ENCODE assay signal across 1 cellular context in the genomic region with DNA sequence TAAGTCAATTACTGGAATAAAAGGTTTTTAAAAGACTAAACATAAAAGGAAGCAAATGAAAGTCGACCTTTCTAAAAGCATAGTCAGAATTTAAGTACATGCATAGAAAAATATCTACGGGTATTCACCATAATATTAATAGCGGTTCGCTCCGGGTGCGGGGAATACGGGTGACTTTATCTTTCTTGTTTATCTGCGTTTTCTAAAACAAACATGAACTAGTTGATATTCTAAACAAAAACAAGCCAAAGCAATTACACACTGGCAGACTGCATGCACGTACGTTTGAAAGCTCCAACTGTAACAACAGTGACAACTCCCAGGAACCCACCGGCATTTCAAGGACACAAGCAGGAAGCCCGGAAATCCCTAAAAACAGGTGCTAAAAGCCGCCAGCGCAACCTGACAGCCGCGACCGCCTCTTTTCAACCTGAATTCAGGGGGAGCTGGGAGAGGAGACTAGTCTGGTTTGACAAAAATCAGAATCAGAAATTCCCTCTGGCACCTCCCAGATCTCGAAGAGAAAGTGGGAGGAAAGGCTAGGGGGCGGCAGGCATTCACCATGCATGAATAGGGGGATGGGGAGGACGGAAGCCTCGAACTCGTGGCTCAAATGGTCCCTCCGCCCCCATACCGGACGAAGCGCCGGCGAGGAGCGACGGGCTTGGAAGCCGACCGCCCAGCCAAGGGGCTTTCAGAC.
TF ChIP-seq lines count a peak whose summit lies in the region.

No MANE protein-coding gene starts in this region.

TF ChIP-seq in GM12878, 131 proteins besides CTCF, POLR2A, EP300 and RAD21 (continued from another document):
- TF ChIP-seq WRNIP1 (IDR thresholded peaks at IDR 0.05; ENCODE audit: borderline replicate concordance, low read depth, low read length) = 0 out of 2 replicates have a peak, but pooled peaks have one; percentile 34
- 0 out of 2 replicates have a peak, but pooled peaks have one; percentile 14 for TF ChIP-seq NFIC (IDR thresholded peaks at IDR 0.05; ENCODE audit: low read depth, low read length)
- 0 out of 2 replicates have a peak, but pooled peaks have one; percentile 10 for TF ChIP-seq RUNX3 (IDR thresholded peaks at IDR 0.05; ENCODE audit: low read length)
- TF ChIP-seq, protein P1, sequence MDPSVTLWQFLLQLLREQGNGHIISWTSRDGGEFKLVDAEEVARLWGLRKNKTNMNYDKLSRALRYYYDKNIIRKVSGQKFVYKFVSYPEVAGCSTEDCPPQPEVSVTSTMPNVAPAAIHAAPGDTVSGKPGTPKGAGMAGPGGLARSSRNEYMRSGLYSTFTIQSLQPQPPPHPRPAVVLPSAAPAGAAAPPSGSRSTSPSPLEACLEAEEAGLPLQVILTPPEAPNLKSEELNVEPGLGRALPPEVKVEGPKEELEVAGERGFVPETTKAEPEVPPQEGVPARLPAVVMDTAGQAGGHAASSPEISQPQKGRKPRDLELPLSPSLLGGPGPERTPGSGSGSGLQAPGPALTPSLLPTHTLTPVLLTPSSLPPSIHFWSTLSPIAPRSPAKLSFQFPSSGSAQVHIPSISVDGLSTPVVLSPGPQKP (IDR thresholded peaks at IDR 0.05; ENCODE audit: low read depth, low read length) = 0 out of 2 replicates have a peak, but pooled peaks have one; percentile 31
- no peak for TF ChIP-seq CBFB (IDR thresholded peaks at IDR 0.05; ENCODE audit: low read depth)
- TF ChIP-seq CHD2 (IDR thresholded peaks at IDR 0.05; ENCODE audit: borderline replicate concordance, low read depth, low read length) = 0 out of 2 replicates have a peak, but pooled peaks have one; percentile 8
- peak; percentile 97; the same call in 1 of the 2 replicates for TF ChIP-seq CHD4 (IDR thresholded peaks at IDR 0.05)
- TF ChIP-seq, protein P2, sequence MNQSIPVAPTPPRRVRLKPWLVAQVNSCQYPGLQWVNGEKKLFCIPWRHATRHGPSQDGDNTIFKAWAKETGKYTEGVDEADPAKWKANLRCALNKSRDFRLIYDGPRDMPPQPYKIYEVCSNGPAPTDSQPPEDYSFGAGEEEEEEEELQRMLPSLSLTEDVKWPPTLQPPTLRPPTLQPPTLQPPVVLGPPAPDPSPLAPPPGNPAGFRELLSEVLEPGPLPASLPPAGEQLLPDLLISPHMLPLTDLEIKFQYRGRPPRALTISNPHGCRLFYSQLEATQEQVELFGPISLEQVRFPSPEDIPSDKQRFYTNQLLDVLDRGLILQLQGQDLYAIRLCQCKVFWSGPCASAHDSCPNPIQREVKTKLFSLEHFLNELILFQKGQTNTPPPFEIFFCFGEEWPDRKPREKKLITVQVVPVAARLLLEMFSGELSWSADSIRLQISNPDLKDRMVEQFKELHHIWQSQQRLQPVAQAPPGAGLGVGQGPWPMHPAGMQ (IDR thresholded peaks at IDR 0.05; ENCODE audit: borderline replicate concordance) = no peak
- TF ChIP-seq, protein P3, sequence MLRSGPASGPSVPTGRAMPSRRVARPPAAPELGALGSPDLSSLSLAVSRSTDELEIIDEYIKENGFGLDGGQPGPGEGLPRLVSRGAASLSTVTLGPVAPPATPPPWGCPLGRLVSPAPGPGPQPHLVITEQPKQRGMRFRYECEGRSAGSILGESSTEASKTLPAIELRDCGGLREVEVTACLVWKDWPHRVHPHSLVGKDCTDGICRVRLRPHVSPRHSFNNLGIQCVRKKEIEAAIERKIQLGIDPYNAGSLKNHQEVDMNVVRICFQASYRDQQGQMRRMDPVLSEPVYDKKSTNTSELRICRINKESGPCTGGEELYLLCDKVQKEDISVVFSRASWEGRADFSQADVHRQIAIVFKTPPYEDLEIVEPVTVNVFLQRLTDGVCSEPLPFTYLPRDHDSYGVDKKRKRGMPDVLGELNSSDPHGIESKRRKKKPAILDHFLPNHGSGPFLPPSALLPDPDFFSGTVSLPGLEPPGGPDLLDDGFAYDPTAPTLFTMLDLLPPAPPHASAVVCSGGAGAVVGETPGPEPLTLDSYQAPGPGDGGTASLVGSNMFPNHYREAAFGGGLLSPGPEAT (IDR thresholded peaks at IDR 0.05; ENCODE audit: low read depth) = peak; percentile 57
- 0 out of 2 replicates have a peak, but pooled peaks have one; percentile 7 for TF ChIP-seq MTA2 (IDR thresholded peaks at IDR 0.05; ENCODE audit: low read depth)
- TF ChIP-seq NBN (IDR thresholded peaks at IDR 0.05) = peak; percentile 65
- TF ChIP-seq GABPA (IDR thresholded peaks at IDR 0.05; ENCODE audit: low read depth) = peak; percentile 45; the same call in 1 of the 2 replicates
- no peak for TF ChIP-seq PML (IDR thresholded peaks at IDR 0.05; ENCODE audit: low read length)
- TF ChIP-seq, protein P4, sequence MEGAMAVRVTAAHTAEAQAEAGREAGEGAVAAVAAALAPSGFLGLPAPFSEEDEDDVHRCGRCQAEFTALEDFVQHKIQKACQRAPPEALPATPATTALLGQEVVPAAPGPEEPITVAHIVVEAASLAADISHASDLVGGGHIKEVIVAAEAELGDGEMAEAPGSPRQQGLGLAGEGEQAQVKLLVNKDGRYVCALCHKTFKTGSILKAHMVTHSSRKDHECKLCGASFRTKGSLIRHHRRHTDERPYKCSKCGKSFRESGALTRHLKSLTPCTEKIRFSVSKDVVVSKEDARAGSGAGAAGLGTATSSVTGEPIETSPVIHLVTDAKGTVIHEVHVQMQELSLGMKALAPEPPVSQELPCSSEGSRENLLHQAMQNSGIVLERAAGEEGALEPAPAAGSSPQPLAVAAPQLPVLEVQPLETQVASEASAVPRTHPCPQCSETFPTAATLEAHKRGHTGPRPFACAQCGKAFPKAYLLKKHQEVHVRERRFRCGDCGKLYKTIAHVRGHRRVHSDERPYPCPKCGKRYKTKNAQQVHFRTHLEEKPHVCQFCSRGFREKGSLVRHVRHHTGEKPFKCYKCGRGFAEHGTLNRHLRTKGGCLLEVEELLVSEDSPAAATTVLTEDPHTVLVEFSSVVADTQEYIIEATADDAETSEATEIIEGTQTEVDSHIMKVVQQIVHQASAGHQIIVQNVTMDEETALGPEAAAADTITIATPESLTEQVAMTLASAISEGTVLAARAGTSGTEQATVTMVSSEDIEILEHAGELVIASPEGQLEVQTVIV (IDR thresholded peaks at IDR 0.05; ENCODE audit: borderline replicate concordance, partially characterized antibody) = no peak
- no peak for TF ChIP-seq MYB (IDR thresholded peaks at IDR 0.05; ENCODE audit: borderline replicate concordance, low read depth, low read length)
- TF ChIP-seq, protein P5, sequence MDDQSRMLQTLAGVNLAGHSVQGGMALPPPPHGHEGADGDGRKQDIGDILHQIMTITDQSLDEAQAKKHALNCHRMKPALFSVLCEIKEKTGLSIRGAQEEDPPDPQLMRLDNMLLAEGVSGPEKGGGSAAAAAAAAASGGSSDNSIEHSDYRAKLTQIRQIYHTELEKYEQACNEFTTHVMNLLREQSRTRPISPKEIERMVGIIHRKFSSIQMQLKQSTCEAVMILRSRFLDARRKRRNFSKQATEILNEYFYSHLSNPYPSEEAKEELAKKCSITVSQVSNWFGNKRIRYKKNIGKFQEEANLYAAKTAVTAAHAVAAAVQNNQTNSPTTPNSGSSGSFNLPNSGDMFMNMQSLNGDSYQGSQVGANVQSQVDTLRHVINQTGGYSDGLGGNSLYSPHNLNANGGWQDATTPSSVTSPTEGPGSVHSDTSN (IDR thresholded peaks at IDR 0.05; ENCODE audit: insufficient replicate concordance, low read depth, low read length) = no peak
- TF ChIP-seq MEF2B (IDR thresholded peaks at IDR 0.05; ENCODE audit: partially characterized antibody, poor library complexity, severe bottlenecking) = no peak
- peak; percentile 64 to 76 for TF ChIP-seq IKZF2 (IDR thresholded peaks at IDR 0.05)
- TF ChIP-seq ZNF217 (IDR thresholded peaks at IDR 0.05) = peak; percentile 87; the same call in 1 of the 2 replicates
- no peak for TF ChIP-seq CREM (IDR thresholded peaks at IDR 0.05; ENCODE audit: low read depth)
- 0 out of 4 replicates have a peak, but pooled peaks of 1 of the 2 experiments have one; percentile 17 for TF ChIP-seq BHLHE40 (IDR thresholded peaks at IDR 0.05; ENCODE audit: borderline replicate concordance in 1 of 2, low read depth in 2 of 2, low read length in 1 of 2)
- 0 out of 2 replicates have a peak, but pooled peaks have one; percentile 9 for TF ChIP-seq SIN3A (IDR thresholded peaks at IDR 0.05; ENCODE audit: low read depth, low read length)
- no peak for TF ChIP-seq SUZ12 (IDR thresholded peaks at IDR 0.05; ENCODE audit: unreplicated experiment)
- TF ChIP-seq, protein P6, sequence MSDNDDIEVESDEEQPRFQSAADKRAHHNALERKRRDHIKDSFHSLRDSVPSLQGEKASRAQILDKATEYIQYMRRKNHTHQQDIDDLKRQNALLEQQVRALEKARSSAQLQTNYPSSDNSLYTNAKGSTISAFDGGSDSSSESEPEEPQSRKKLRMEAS (IDR thresholded peaks at IDR 0.05; ENCODE audit: low read depth, low read length) = peak; percentile 10; the same call in 1 of the 2 replicates
TF ChIP-seq in GM12878: peak in this region for 18.
